Comparison of ENCODE assay signal across 9 cellular contexts in the genomic region with DNA sequence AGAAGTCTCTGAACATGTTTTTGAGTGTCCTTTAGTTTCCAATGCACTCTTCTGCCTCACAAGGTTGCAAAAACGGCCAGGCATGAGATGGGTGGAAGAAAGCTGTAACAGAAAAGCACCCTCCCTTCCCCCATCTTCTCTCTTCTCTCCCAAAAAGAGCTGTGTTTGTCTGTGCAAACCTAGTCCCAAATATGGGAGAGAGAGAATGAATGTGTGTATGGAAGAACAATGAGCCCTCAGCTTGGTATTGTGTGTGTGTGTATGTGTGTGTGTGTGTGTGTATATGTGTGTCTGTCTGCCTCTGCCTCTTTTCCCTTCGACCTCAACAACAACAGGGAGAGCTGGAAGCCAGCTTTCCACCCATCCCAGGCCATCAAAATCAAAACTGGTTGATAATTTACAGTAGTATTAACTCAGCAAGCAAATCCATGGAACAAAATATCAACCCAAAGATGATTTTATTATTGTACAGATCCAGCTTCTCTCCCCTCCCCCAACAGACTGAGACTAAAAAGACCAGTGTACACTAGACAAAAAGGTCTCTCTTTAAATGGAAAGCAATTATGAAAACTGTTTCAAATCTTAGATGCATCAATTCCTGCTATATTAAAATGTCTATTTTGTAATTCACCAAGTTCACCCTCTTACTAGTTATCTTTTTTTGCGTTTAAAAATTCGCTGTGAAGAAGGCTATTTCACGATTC. TPM values are rescaled to one million over a fixed set of nuclear protein-coding genes. Genes with fewer than 3 reads are reported as not detected.
DNase-seq lines count a peak whose midpoint lies in the region; ATAC-seq, FAIRE-seq and TF ChIP-seq lines count a peak whose summit lies in the region.
"Had no signal": no experiment of that assay in that cellular context is flagged by ENCODE, and none has a peak within 500 bp of the region (broad histone marks: within the 10 kb centered on the region; RNA-seq: fewer than 3 reads in every experiment).

No MANE protein-coding gene starts in this region.

- peak overlapping the region in 1 of 2 experiments; percentile 86; a peak in 3 of 4 replicates for H3K9ac ChIP-seq in K562 (ENCODE audit: insufficient read depth in 1 of 2, low read depth in 2 of 2, low read length in 2 of 2)
- H3K9ac ChIP-seq in liver (ENCODE audit: low read depth in 1 of 2, low read length in 2 of 2): peak overlapping the region in 1 of 2 donors; percentile 88

- peak overlapping the region; percentile 23; the same call in 1 of the 2 replicates for H2AFZ ChIP-seq in K562 (ENCODE audit: low read depth, low read length)

- intact Hi-C loops in K562 (cut with micrococcal nuclease): loop anchor here (1.0 kb wide), 1 partner anchor 34 kb away; no protein-coding TSS in a partner anchor

- WGBS in K562 (ENCODE audit: insufficient coverage, low coverage, missing lambda C conversion rate): 0% methylated on average over 5 of the region's 5 CpGs
- 14% methylated on average over 5 of the region's 5 CpGs for WGBS in liver

- H3K4me2 ChIP-seq in K562 (ENCODE audit: insufficient read depth, low read length): peak overlapping the region; percentile 85

- TF ChIP-seq CTCF in K562 (IDR thresholded peaks at IDR 0.05 in 2 of 3, conservative IDR thresholded peaks at IDR 0.05 in 1 of 3; ENCODE audit: insufficient read depth in 2 of 3, low read depth in 1 of 3, low read length in 3 of 3): no peak
- no peak for TF ChIP-seq CTCF in liver (IDR thresholded peaks at IDR 0.05; ENCODE audit: low read depth, low read length, missing input control)
- no peak for TF ChIP-seq CTCF in thoracic aorta (IDR thresholded peaks at IDR 0.05)

- in situ Hi-C loops in K562 (cut with MboI): no loop called here

- H3K9me3 ChIP-seq in K562 (replicated peaks; ENCODE audit: control insufficient read depth, insufficient read depth, low read depth, low read length) (no peaks in the 10 kb centered on the region), liver (ENCODE audit: control insufficient read depth in 4 of 4, low read length in 3 of 4) (no peaks in the 10 kb centered on the region), thoracic aorta (no peaks in the 10 kb centered on the region)

- DNase-seq in EH (ENCODE audit: low read depth) (peak; percentile 31), NCI-H1105 treated with DMSO at 0.1 percent for 48 hours (lab: John Stamatoyannopoulos, UW) (peak; percentile 48), K562 (ENCODE audit: extremely low read depth in 1 of 4, low spot score in 3 of 4) (peak in 1 of 4 experiments; percentile 44), thoracic aorta (ENCODE audit: low spot score) (no peak)

- H3K9me1 ChIP-seq in K562 (ENCODE audit: control insufficient read depth, insufficient read depth, low read length): no peaks in the 10 kb centered on the region

- no peak for TF ChIP-seq EP300 in K562 (IDR thresholded peaks at IDR 0.05; ENCODE audit: low read length)

- no peak for TF ChIP-seq RAD21 in K562 (CRISPR knock-in tag; conservative IDR thresholded peaks at IDR 0.05 in 1 of 2, IDR thresholded peaks at IDR 0.05 in 1 of 2)
- TF ChIP-seq RAD21 in liver (IDR thresholded peaks at IDR 0.05): no peak

- H3K4me3 ChIP-seq in K562: peak overlapping the region; percentile 82
- H3K4me3 ChIP-seq in liver (ENCODE audit: low read depth in 1 of 3, low read length in 3 of 3): peak overlapping the region in 1 of 3 donors; percentile 12
- H3K4me3 ChIP-seq in thoracic aorta: peak overlapping the region; percentile 97

- H3K79me2 ChIP-seq in K562 (ENCODE audit: control insufficient read depth, insufficient read depth, low read length): peaks cover 67% of the 10 kb centered on the region

- POLR2A ChIA-PET in K562 (lab: Yijun Ruan, JAX): interaction anchor here (0.6 to 1.7 kb wide), 14 partner anchors 11 to 86 kb away, joined by 3 to 25 read pairs (median 4); a partner anchor contains a TSS

- ATAC-seq in K562 (peak; percentile 1; the same call in 1 of the 3 replicates), thoracic aorta (ENCODE audit: insufficient number of reproducible peaks, low FRiP score, low read depth) (no peak), GM18517 (IDR thresholded peaks at IDR 0.05; ENCODE audit: unreplicated experiment) (no peak), HG03159 (IDR thresholded peaks at IDR 0.05; ENCODE audit: unreplicated experiment) (no peak), GM21390 (IDR thresholded peaks at IDR 0.05; ENCODE audit: unreplicated experiment) (no peak)

- CTCF ChIA-PET in K562 (lab: Yijun Ruan, JAX; ENCODE audit: low intra/inter-chr PET ratio): interaction anchor here (0.6 kb wide), 1 partner anchor 12 kb away, joined by 3 read pairs; no protein-coding TSS in a partner anchor

- H4K20me1 ChIP-seq in K562 (replicated peaks; ENCODE audit: control insufficient read depth, insufficient read depth, low read length): peaks cover 16% of the 10 kb centered on the region

- H3K27me3 ChIP-seq in K562 (ENCODE audit: control insufficient read depth in 2 of 2, insufficient read depth in 2 of 2, low read length in 2 of 2): no peaks in the 10 kb centered on the region
- no peaks in the 10 kb centered on the region for H3K27me3 ChIP-seq in liver (ENCODE audit: control insufficient read depth in 4 of 4, insufficient read depth in 4 of 4, low read length in 3 of 4)
- H3K27me3 ChIP-seq in thoracic aorta (replicated peaks; ENCODE audit: insufficient read depth): no peaks in the 10 kb centered on the region

- no TSS peak for BruUV-seq in K562 (replicated peaks; lab: Mats Ljungman, UMichigan)

- FAIRE-seq in K562 (lab: Jason Lieb, UNC): peak; percentile 57
- FAIRE-seq: TTC549 had no signal

- peaks cover 7 to 16% of the 10 kb centered on the region in 2 experiments for H3K4me1 ChIP-seq in K562 (replicated peaks in 1 of 2; ENCODE audit: control insufficient read depth in 2 of 2, insufficient read depth in 2 of 2, low read length in 2 of 2)
- peaks cover 0 to 32% (median 29%) of the 10 kb centered on the region in 4 donors for H3K4me1 ChIP-seq in liver (ENCODE audit: control insufficient read depth in 4 of 4, insufficient read depth in 4 of 4, low read length in 3 of 4)
- peaks cover 4 to 25% of the 10 kb centered on the region in 2 donors for H3K4me1 ChIP-seq in thoracic aorta (ENCODE audit: control insufficient read depth in 1 of 2, low read depth in 2 of 2)

- no peak for TF ChIP-seq POLR2A in K562 (conservative IDR thresholded peaks at IDR 0.05)

- H3K27ac ChIP-seq in K562 (ENCODE audit: extremely low read depth, low read depth, low read length): peak overlapping the region; percentile 88
- peak overlapping the region; percentile 98 for H3K27ac ChIP-seq in liver (ENCODE audit: low read depth in 1 of 2, low read length in 2 of 2)
- H3K27ac ChIP-seq in thoracic aorta: no peak overlapping the region

- H3K36me3 ChIP-seq in K562 (ENCODE audit: control insufficient read depth, insufficient read depth, low read length) (no peaks in the 10 kb centered on the region; the same call in 2 of the 3 replicates), liver (ENCODE audit: control insufficient read depth in 4 of 4, insufficient read depth in 3 of 4, low read depth in 1 of 4, low read length in 3 of 4) (no peaks in the 10 kb centered on the region), thoracic aorta (no peaks in the 10 kb centered on the region)

TF ChIP-seq in K562, 482 proteins besides CTCF, POLR2A, EP300 and RAD21 (continues in another document):
- TF ChIP-seq RBBP5 (IDR thresholded peaks at IDR 0.05; ENCODE audit: borderline replicate concordance, insufficient read depth, low read length, poor library complexity, severe bottlenecking) (peak; percentile 5), PTBP1 (IDR thresholded peaks at IDR 0.05; ENCODE audit: low read depth, low read length) (no peak), NFRKB (IDR thresholded peaks at IDR 0.05; ENCODE audit: low read depth) (0 out of 2 replicates have a peak, but pooled peaks have one; percentile 39), ZNF253 (CRISPR knock-in tag; conservative IDR thresholded peaks at IDR 0.05) (no peak), PML (IDR thresholded peaks at IDR 0.05; ENCODE audit: low read length) (no peak)

TF ChIP-seq in liver, 16 proteins besides CTCF, POLR2A, EP300 and RAD21:
- no peak for TF ChIP-seq TAF1 (conservative IDR thresholded peaks at IDR 0.05)
- TF ChIP-seq, protein P1, sequence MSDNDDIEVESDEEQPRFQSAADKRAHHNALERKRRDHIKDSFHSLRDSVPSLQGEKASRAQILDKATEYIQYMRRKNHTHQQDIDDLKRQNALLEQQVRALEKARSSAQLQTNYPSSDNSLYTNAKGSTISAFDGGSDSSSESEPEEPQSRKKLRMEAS (IDR thresholded peaks at IDR 0.05): no peak
- no peak for TF ChIP-seq RXRA (IDR thresholded peaks at IDR 0.05)
- TF ChIP-seq GABPA (IDR thresholded peaks at IDR 0.05 in 1 of 2, conservative IDR thresholded peaks at IDR 0.05 in 1 of 2): no peak
- TF ChIP-seq SP1 (IDR thresholded peaks at IDR 0.05): no peak
- TF ChIP-seq JUND (IDR thresholded peaks at IDR 0.05): no peak
- TF ChIP-seq FOXA2 (IDR thresholded peaks at IDR 0.05): no peak
TF ChIP-seq in liver: peak in this region for 0.

RNA-seq across cellular contexts. Expression of a gene that starts 1.7 kb away (rescaled TPM):
- total RNA-seq in K562 (2011; cell fraction: chromatin; rRNA removed; ENCODE audit: low replicate concordance): 171 and 273 TPM in 2 replicates
- total RNA-seq in K562 (2011; cell fraction: nucleolus; rRNA removed): 61.4 and 68.2 TPM in 2 replicates
- 135 and 159 TPM in 2 replicates for total RNA-seq in K562 (2011; cell fraction: nucleoplasm; rRNA removed)
- total RNA-seq in K562 (2014; rRNA removed) (14.2 and 14.4 TPM in 2 replicates), K562 (2014; rRNA removed; fragmentation: Illumina TruSeq; extraction: Trizol) (13.4 and 14.6 TPM in 2 replicates), K562 (2015; rRNA removed; fragmentation: Illumina TruSeq; extraction: Trizol) (12.9 and 14.2 TPM in 2 replicates), K562 (2021) (40.2 and 51.5 TPM in 2 replicates), liver (10 to 100 TPM; 37.1 to 49.1 TPM), thoracic aorta (100 to 1,000 TPM; 144 to 174 TPM)
- polyA plus RNA-seq in K562 (2011; rRNA removed) (5.3 and 8.3 TPM in 2 replicates), K562 (2014; fragmentation: Illumina TruSeq; extraction: Trizol) (21.1 and 25.2 TPM in 2 replicates), K562 (2014; fragmentation: Nextera tagmentation; extraction: Ambion mirVana) (1 to 10 TPM; 3.0 to 5.4 TPM), K562 (2014; rRNA removed) (8.0 and 22.3 TPM in 2 replicates), liver (10 to 100 TPM in 1 of 2 donors, 1 to 10 TPM in 1; 9.8 to 12.6 TPM)
- polyA plus RNA-seq in K562 (2011; cell fraction: cytosol; rRNA removed): 5.1 and 11.3 TPM in 2 replicates
- polyA plus RNA-seq in K562 (2011; cell fraction: nucleus; rRNA removed): 35.9 and 36.4 TPM in 2 replicates
- polyA plus RNA-seq in K562 (2012): 22.1 and 24.3 TPM in 2 replicates
- polyA minus RNA-seq in K562 (2011; rRNA and poly(A)+ RNA removed): 55.5 and 81.8 TPM in 2 replicates
- 45.2 and 50.4 TPM in 2 replicates for polyA minus RNA-seq in K562 (2011; cell fraction: cytosol; rRNA and poly(A)+ RNA removed)
- polyA minus RNA-seq in K562 (2011; cell fraction: nucleus; rRNA and poly(A)+ RNA removed): 32.6 and 64.3 TPM in 2 replicates

Comparison
In these comparisons a context has a peak if more than half of its experiments do, and no peak if none do; other contexts are left out.
1. H3K27ac ChIP-seq: peak in K562 (single experiment) and liver (2 of 2); none in thoracic aorta (0 of 2).